ENCODE assay signal across 24 cellular contexts in the genomic region with DNA sequence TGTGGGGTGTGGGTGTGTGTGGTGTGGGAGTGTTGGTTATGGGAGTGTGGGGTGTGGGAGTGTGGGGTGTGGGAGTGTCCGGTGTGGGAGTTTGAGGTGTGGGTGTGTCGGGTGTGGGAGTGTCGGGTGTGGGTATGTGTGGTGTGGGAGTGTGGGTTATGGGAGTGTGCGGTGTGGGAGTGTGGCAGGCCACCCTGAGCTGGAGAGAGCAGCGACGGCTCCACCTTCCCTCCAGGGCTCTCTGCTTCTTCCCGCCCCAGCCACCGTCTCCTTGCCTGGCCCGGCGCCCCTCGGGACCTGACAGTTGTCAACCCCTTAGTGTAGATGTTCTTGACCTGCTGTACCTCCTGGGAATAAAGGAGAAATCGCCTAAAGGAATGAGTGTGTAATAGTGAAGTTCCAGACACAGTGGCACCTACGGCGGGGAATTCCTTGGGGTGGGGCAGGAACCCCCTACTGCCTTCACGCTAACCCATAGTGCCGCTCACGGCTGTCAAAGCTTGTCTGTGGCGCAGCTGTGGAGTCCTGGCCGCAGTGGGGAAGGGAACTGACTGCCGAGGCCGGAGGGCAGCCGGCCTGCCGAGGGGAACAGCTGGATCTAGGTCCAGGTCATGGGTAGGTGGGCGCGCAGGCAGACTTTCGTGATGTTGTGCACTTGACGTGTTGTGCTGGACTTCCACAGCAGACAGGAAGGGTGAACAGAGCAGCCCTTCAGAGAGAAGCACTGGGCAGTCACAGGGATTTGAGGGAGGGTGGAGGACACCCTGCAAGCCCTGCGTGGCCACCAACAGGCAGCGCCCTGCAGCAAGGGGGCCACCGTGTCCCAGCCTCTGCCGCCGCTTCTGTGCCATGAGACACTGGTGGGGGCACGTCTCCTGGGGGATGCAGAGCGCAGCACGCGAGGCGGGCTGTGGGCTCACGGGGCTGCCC. TPM values are rescaled to one million over a fixed set of nuclear protein-coding genes. Genes with fewer than 3 reads are reported as not detected.
DNase-seq lines count a peak whose midpoint lies in the region; ATAC-seq lines count a peak whose summit lies in the region.
"Had no signal": no experiment of that assay in that cellular context is flagged by ENCODE, and none has a peak within 500 bp of the region (broad histone marks: within the 10 kb centered on the region; RNA-seq: fewer than 3 reads in every experiment).

No MANE protein-coding gene starts in this region.

- CTCF ChIA-PET in CD8-positive, alpha-beta memory T cell (lab: Charles Lee) = no interaction called here

- POLR2A ChIA-PET in CD8-positive, alpha-beta memory T cell (lab: Charles Lee) = no interaction called here

- H3K27me3 Mint-ChIP-seq in stimulated activated naive CD8-positive, alpha-beta T cell treated with anti-CD3 and anti-CD28 coated beads, Interleukin-15, amount 100 ng/mL, for 72 hours = peaks cover 82% of the 10 kb centered on the region
- peaks cover 13 to 25% (median 20%) of the 10 kb centered on the region in 3 donors for H3K27me3 Mint-ChIP-seq in immature natural killer cell (ENCODE audit: low read depth in 3 of 3)
- H3K27me3 Mint-ChIP-seq in stimulated activated memory B cell treated with anti-CD40 and anti-IgM and Interleukin-4, amounts not matched to agents 10 μg/mL and 1 μg/mL and 100 μg/mL, for 72 hours = peaks cover 77% of the 10 kb centered on the region
- peaks cover 32 to 40% of the 10 kb centered on the region in 2 donors for H3K27me3 Mint-ChIP-seq in CD8-positive, alpha-beta memory T cell

- peaks cover 38% of the 10 kb centered on the region for H3K4me1 Mint-ChIP-seq in stimulated activated naive CD8-positive, alpha-beta T cell treated with anti-CD3 and anti-CD28 coated beads, Interleukin-15, amount 100 ng/mL, for 72 hours
- peaks cover 35 to 38% of the 10 kb centered on the region in 2 donors for H3K4me1 Mint-ChIP-seq in immature natural killer cell
- H3K4me1 Mint-ChIP-seq in stimulated activated memory B cell treated with anti-CD40 and anti-IgM and Interleukin-4, amounts not matched to agents 10 μg/mL and 1 μg/mL and 100 μg/mL, for 72 hours = peaks cover 18% of the 10 kb centered on the region
- H3K4me1 Mint-ChIP-seq in CD8-positive, alpha-beta memory T cell = peaks cover 7 to 13% (median 10%) of the 10 kb centered on the region in 3 donors

- peak overlapping the region; percentile 56 for H3K9ac ChIP-seq in NT2/D1 (ENCODE audit: insufficient read length, low read depth)

- peaks cover 25% of the 10 kb centered on the region for H3K4me1 ChIP-seq in NT2/D1 (ENCODE audit: insufficient read depth, insufficient read length)
- no peaks in the 10 kb centered on the region for H3K4me1 ChIP-seq in CD8-positive, alpha-beta memory T cell (ENCODE audit: insufficient read depth, low read length)

- H3K4me3 ChIP-seq in NT2/D1 (ENCODE audit: insufficient read length, low read depth) = no peak overlapping the region
- no peak overlapping the region for H3K4me3 ChIP-seq in CD8-positive, alpha-beta memory T cell (ENCODE audit: low read length)

- no peak for DNase-seq in stimulated activated naive CD8-positive, alpha-beta T cell treated with anti-CD3 and anti-CD28 coated beads, Interleukin-15, amount 100 ng/mL, for 72 hours
- no peak for DNase-seq in stimulated activated naive CD8-positive, alpha-beta T cell treated with anti-CD3 and anti-CD28 coated beads, Interleukin-15, Interleukin-2, amounts not matched to agents 100 U/mL and 50 U/mL, for 24 hours
- no peak for DNase-seq in NT2/D1 (ENCODE audit: low read depth, low spot score)
- DNase-seq in immature natural killer cell = peak; percentile 32 to 51 (median 42)
- no peak for DNase-seq in CD8-positive, alpha-beta memory T cell
- no peak for DNase-seq in caudate nucleus (lab: John Stamatoyannopoulos, UW)
- DNase-seq: activated naive CD4-positive, alpha-beta T cell; amygdala; DMS53; erythroblast; foreskin melanocyte; mesenchymal stem cell; NCI-H2171; NCI-H774; PC-3; T-helper 17 cell had no signal

- H3K27ac Mint-ChIP-seq in stimulated activated naive CD8-positive, alpha-beta T cell treated with anti-CD3 and anti-CD28 coated beads, Interleukin-15, amount 100 ng/mL, for 72 hours = no peak overlapping the region
- H3K27ac Mint-ChIP-seq in immature natural killer cell = peak overlapping the region; percentile 57 to 90 (median 82)
- no peak overlapping the region for H3K27ac Mint-ChIP-seq in stimulated activated memory B cell treated with anti-CD40 and anti-IgM and Interleukin-4, amounts not matched to agents 10 μg/mL and 1 μg/mL and 100 μg/mL, for 72 hours
- no peak overlapping the region for H3K27ac Mint-ChIP-seq in CD8-positive, alpha-beta memory T cell
- H3K27ac Mint-ChIP-seq: nephron; stimulated activated effector memory CD8-positive, alpha-beta T cell treated with anti-CD3 and anti-CD28 coated beads, Interleukin-12 subunit alpha, Interleukin-12 subunit beta, amount 100 ng/mL, for 72 hours; T-helper 17 cell had no signal

- peaks cover 8% of the 10 kb centered on the region; the same call in 1 of the 2 replicates for H3K9me3 ChIP-seq in NT2/D1 (ENCODE audit: insufficient read depth, low read length)
- no peaks in the 10 kb centered on the region for H3K9me3 ChIP-seq in CD8-positive, alpha-beta memory T cell (ENCODE audit: low read length)

- no peaks in the 10 kb centered on the region for H3K36me3 Mint-ChIP-seq in immature natural killer cell
- H3K36me3 Mint-ChIP-seq in stimulated activated memory B cell treated with anti-CD40 and anti-IgM and Interleukin-4, amounts not matched to agents 10 μg/mL and 1 μg/mL and 100 μg/mL, for 72 hours = no peaks in the 10 kb centered on the region
- H3K36me3 Mint-ChIP-seq in CD8-positive, alpha-beta memory T cell = no peaks in the 10 kb centered on the region
- H3K36me3 Mint-ChIP-seq: stimulated activated effector memory CD8-positive, alpha-beta T cell treated with anti-CD3 and anti-CD28 coated beads, Interleukin-12 subunit alpha, Interleukin-12 subunit beta, amount 100 ng/mL, for 72 hours had no signal

- ATAC-seq in stimulated activated naive CD8-positive, alpha-beta T cell treated with anti-CD3 and anti-CD28 coated beads, Interleukin-15, amount 100 ng/mL, for 72 hours = peak; percentile 27
- no peak for ATAC-seq in stimulated activated naive CD8-positive, alpha-beta T cell treated with anti-CD3 and anti-CD28 coated beads, Interleukin-15, Interleukin-2, amounts not matched to agents 100 U/mL and 50 U/mL, for 24 hours
- ATAC-seq in stimulated activated memory B cell treated with anti-CD40 and anti-IgM and Interleukin-4, amounts not matched to agents 10 μg/mL and 1 μg/mL and 100 μg/mL, for 72 hours = peak; percentile 10
- no peak for ATAC-seq in GM19452 (IDR thresholded peaks at IDR 0.05; ENCODE audit: unreplicated experiment)
- ATAC-seq: HCT116; PC-3; sciatic nerve; stimulated activated effector memory CD8-positive, alpha-beta T cell treated with anti-CD3 and anti-CD28 coated beads, Interleukin-12 subunit alpha, Interleukin-12 subunit beta, amount 100 ng/mL, for 72 hours; T-helper 17 cell had no signal

- no peak overlapping the region for H3K4me3 Mint-ChIP-seq in stimulated activated naive CD8-positive, alpha-beta T cell treated with anti-CD3 and anti-CD28 coated beads, Interleukin-15, amount 100 ng/mL, for 72 hours
- H3K4me3 Mint-ChIP-seq in immature natural killer cell = peak overlapping the region in 4 of 5 donors; percentile 18 to 60 (median 50)
- no peak overlapping the region for H3K4me3 Mint-ChIP-seq in stimulated activated memory B cell treated with anti-CD40 and anti-IgM and Interleukin-4, amounts not matched to agents 10 μg/mL and 1 μg/mL and 100 μg/mL, for 72 hours
- H3K4me3 Mint-ChIP-seq in CD8-positive, alpha-beta memory T cell = peak overlapping the region in 1 of 7 donors; percentile 15
- H3K4me3 Mint-ChIP-seq: central memory CD8-positive, alpha-beta T cell; stimulated activated effector memory CD8-positive, alpha-beta T cell treated with anti-CD3 and anti-CD28 coated beads, Interleukin-12 subunit alpha, Interleukin-12 subunit beta, amount 100 ng/mL, for 72 hours; T-helper 17 cell had no signal

- H3K27ac ChIP-seq in CD8-positive, alpha-beta memory T cell (ENCODE audit: low read depth, low read length) = no peak overlapping the region
- H3K27ac ChIP-seq in caudate nucleus (ENCODE audit: low read depth, low read length) = no peak overlapping the region
- H3K27ac ChIP-seq: VCaP had no signal

- H3K9me3 Mint-ChIP-seq in stimulated activated naive CD8-positive, alpha-beta T cell treated with anti-CD3 and anti-CD28 coated beads, Interleukin-15, amount 100 ng/mL, for 72 hours = no peaks in the 10 kb centered on the region
- H3K9me3 Mint-ChIP-seq in immature natural killer cell = peaks cover 0 to 8% (median 4%) of the 10 kb centered on the region in 6 donors
- H3K9me3 Mint-ChIP-seq in stimulated activated memory B cell treated with anti-CD40 and anti-IgM and Interleukin-4, amounts not matched to agents 10 μg/mL and 1 μg/mL and 100 μg/mL, for 72 hours = peaks cover 2% of the 10 kb centered on the region
- peaks cover 0 to 2% (median 0%) of the 10 kb centered on the region in 5 donors for H3K9me3 Mint-ChIP-seq in CD8-positive, alpha-beta memory T cell
- H3K9me3 Mint-ChIP-seq: central memory CD8-positive, alpha-beta T cell; stimulated activated effector memory CD8-positive, alpha-beta T cell treated with anti-CD3 and anti-CD28 coated beads, Interleukin-12 subunit alpha, Interleukin-12 subunit beta, amount 100 ng/mL, for 72 hours had no signal

- H3K27me3 ChIP-seq in NT2/D1 (ENCODE audit: insufficient read depth, insufficient read length) = peaks cover 30% of the 10 kb centered on the region
- peaks cover 5% of the 10 kb centered on the region for H3K27me3 ChIP-seq in CD8-positive, alpha-beta memory T cell (ENCODE audit: insufficient read depth, low read length, poor library complexity, severe bottlenecking)

- H3K36me3 ChIP-seq in NT2/D1 (ENCODE audit: insufficient read depth, insufficient read length, low read length) = no peaks in the 10 kb centered on the region
- no peaks in the 10 kb centered on the region for H3K36me3 ChIP-seq in CD8-positive, alpha-beta memory T cell (ENCODE audit: insufficient read depth, low read length)

RNA-seq across cellular contexts. Expression of a gene that starts 49.0 kb away (rescaled TPM):
- not detected for polyA plus RNA-seq in immature natural killer cell
- total RNA-seq in CD8-positive, alpha-beta memory T cell = not detected
- not detected for polyA plus RNA-seq in CD8-positive, alpha-beta memory T cell
- total RNA-seq: sciatic nerve, T-helper 17 cell had no signal

Comparison
In these comparisons a context has a peak if more than half of its experiments do, and no peak if none do; other contexts are left out.
1. ATAC-seq: peak in stimulated activated naive CD8-positive, alpha-beta T cell treated with anti-CD3 and anti-CD28 coated beads, Interleukin-15, amount 100 ng/mL, for 72 hours (single experiment) and stimulated activated memory B cell treated with anti-CD40 and anti-IgM and Interleukin-4, amounts not matched to agents 10 μg/mL and 1 μg/mL and 100 μg/mL, for 72 hours (single experiment); none in stimulated activated naive CD8-positive, alpha-beta T cell treated with anti-CD3 and anti-CD28 coated beads, Interleukin-15, Interleukin-2, amounts not matched to agents 100 U/mL and 50 U/mL, for 24 hours (single experiment) and GM19452 (single experiment).
2. DNase-seq: peak in immature natural killer cell (3 of 3); none in stimulated activated naive CD8-positive, alpha-beta T cell treated with anti-CD3 and anti-CD28 coated beads, Interleukin-15, amount 100 ng/mL, for 72 hours (0 of 2), stimulated activated naive CD8-positive, alpha-beta T cell treated with anti-CD3 and anti-CD28 coated beads, Interleukin-15, Interleukin-2, amounts not matched to agents 100 U/mL and 50 U/mL, for 24 hours (single experiment), NT2/D1 (single experiment), CD8-positive, alpha-beta memory T cell (0 of 5) and caudate nucleus (0 of 61).
3. H3K27ac Mint-ChIP-seq: peak in immature natural killer cell (6 of 6); none in stimulated activated naive CD8-positive, alpha-beta T cell treated with anti-CD3 and anti-CD28 coated beads, Interleukin-15, amount 100 ng/mL, for 72 hours (0 of 2), stimulated activated memory B cell treated with anti-CD40 and anti-IgM and Interleukin-4, amounts not matched to agents 10 μg/mL and 1 μg/mL and 100 μg/mL, for 72 hours (single experiment) and CD8-positive, alpha-beta memory T cell (0 of 8).
4. H3K4me3 Mint-ChIP-seq: peak in immature natural killer cell (4 of 5); none in stimulated activated naive CD8-positive, alpha-beta T cell treated with anti-CD3 and anti-CD28 coated beads, Interleukin-15, amount 100 ng/mL, for 72 hours (0 of 2) and stimulated activated memory B cell treated with anti-CD40 and anti-IgM and Interleukin-4, amounts not matched to agents 10 μg/mL and 1 μg/mL and 100 μg/mL, for 72 hours (single experiment).